In the genomic region with DNA sequence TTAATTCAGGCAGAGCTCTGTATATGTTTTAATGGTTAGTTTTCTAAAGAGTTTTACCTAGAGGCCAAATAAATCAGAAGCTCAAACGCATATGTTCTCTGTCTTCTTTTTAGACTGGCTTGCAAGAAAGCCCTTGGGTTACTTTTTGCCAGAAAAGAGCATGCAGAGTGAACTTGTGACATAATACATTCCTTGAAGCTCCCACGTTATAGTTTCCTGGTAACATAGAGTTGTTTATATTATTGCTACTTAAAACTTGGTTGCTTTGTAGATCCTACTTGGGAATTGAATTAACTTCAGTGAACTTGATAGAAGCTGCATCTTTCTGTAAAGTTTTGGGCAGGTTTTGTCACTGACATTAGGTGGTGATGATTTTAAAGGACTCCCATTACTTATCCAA, we compare ENCODE assay signal across 16 cellular contexts.
DNase-seq lines count a peak whose midpoint lies in the region; ATAC-seq and TF ChIP-seq lines count a peak whose summit lies in the region.
"Had no signal": no experiment of that assay in that cellular context is flagged by ENCODE, and none has a peak within 500 bp of the region (broad histone marks: within the 10 kb centered on the region; RNA-seq: fewer than 3 reads in every experiment).

No MANE protein-coding gene starts in this region.

- peak; percentile 80 for DNase-seq in AG10803 (ENCODE audit: low read depth)
- peak; percentile 59 for DNase-seq in epidermal melanocyte (ENCODE audit: insufficient read length, low spot score)
- peak; percentile 94 for DNase-seq in mesenchymal stem cell
- no peak for DNase-seq in NCI-H1930 (lab: John Stamatoyannopoulos, UW)
- DNase-seq in A172 (ENCODE audit: low spot score) = no peak
- DNase-seq in T1000 (lab: John Stamatoyannopoulos, UW) = no peak
- DNase-seq: activated T-cell treated with anti-CD3 and anti-CD28 coated beads, Interleukin-2, amount 50 U/mL, for 4 hours; H7; immature natural killer cell; NCI-H1694; nucleus accumbens; stimulated activated naive CD8-positive, alpha-beta T cell treated with anti-CD3 and anti-CD28 coated beads, Interleukin-15, Interleukin-2, amounts not matched to agents 100 U/mL and 50 U/mL, for 24 hours had no signal

- no peak overlapping the region for H2BK5ac ChIP-seq in mesenchymal stem cell (ENCODE audit: low read depth, low read length, poor library complexity, severe bottlenecking)

- no peak for ATAC-seq in HG03025 (IDR thresholded peaks at IDR 0.05; ENCODE audit: low FRiP score, unreplicated experiment)
- ATAC-seq: activated T-cell treated with anti-CD3 and anti-CD28 coated beads, Interleukin-2, amount 50 U/mL, for 4 hours; gastroesophageal sphincter; stimulated activated naive CD8-positive, alpha-beta T cell treated with anti-CD3 and anti-CD28 coated beads, Interleukin-15, Interleukin-2, amounts not matched to agents 100 U/mL and 50 U/mL, for 24 hours had no signal

- no peak overlapping the region for H3K18ac ChIP-seq in mesenchymal stem cell (ENCODE audit: low read depth in 1 of 2, low read length in 2 of 2)

- no peak overlapping the region for H3K4me2 ChIP-seq in OCI-LY1 (ENCODE audit: low read length)
- no peak overlapping the region for H3K4me2 ChIP-seq in mesenchymal stem cell (ENCODE audit: low read length, poor library complexity, severe bottlenecking)

- H2BK15ac ChIP-seq in mesenchymal stem cell (ENCODE audit: low read depth, poor library complexity, severe bottlenecking) = no peak overlapping the region

- H3K27ac ChIP-seq in OCI-LY1 (ENCODE audit: low read depth, low read length, poor library complexity, severe bottlenecking) = peak overlapping the region; percentile 23
- H3K27ac ChIP-seq in mesenchymal stem cell (ENCODE audit: low read length, poor library complexity, severe bottlenecking) = peak overlapping the region; percentile 71

- peaks cover 88% of the 10 kb centered on the region for H3K79me2 ChIP-seq in OCI-LY1 (ENCODE audit: insufficient read depth, low read length)

- H3K36me3 ChIP-seq in OCI-LY1 (ENCODE audit: insufficient read depth, low read length) = peaks cover 26% of the 10 kb centered on the region; the same call in 1 of the 2 replicates
- H3K36me3 ChIP-seq in mesenchymal stem cell (ENCODE audit: control insufficient read depth in 1 of 2, insufficient read depth in 2 of 2, low read depth in 1 of 2, low read length in 2 of 2) = peaks cover 8 to 37% of the 10 kb centered on the region in 2 experiments
- H3K36me3 ChIP-seq: gastroesophageal sphincter had no signal

- peaks cover 11% of the 10 kb centered on the region for H3K79me1 ChIP-seq in mesenchymal stem cell (replicated peaks; ENCODE audit: low read length, poor library complexity, severe bottlenecking)

- no peak overlapping the region for H3K14ac ChIP-seq in mesenchymal stem cell (ENCODE audit: low read length in 2 of 2)

- H3K9ac ChIP-seq in OCI-LY1 (ENCODE audit: low read length) = no peak overlapping the region
- H3K9ac ChIP-seq in mesenchymal stem cell (ENCODE audit: low read length) = peak overlapping the region; percentile 60

- no peak overlapping the region for H2AK5ac ChIP-seq in mesenchymal stem cell (ENCODE audit: low read length, severe bottlenecking)

- H3K9me3 ChIP-seq in OCI-LY1 (ENCODE audit: low read length) (no peaks in the 10 kb centered on the region), mesenchymal stem cell (ENCODE audit: control insufficient read depth, low read length) (no peaks in the 10 kb centered on the region)
- H3K9me3 ChIP-seq: gastroesophageal sphincter had no signal

- no peak overlapping the region for H3K4ac ChIP-seq in mesenchymal stem cell (ENCODE audit: low read depth in 1 of 2, low read length in 2 of 2)

- H3K23ac ChIP-seq in mesenchymal stem cell (ENCODE audit: low read length in 2 of 2) = no peak overlapping the region

- H2BK120ac ChIP-seq in mesenchymal stem cell (ENCODE audit: low read depth, low read length) = no peak overlapping the region

- H3F3A ChIP-seq in OCI-LY1 (ENCODE audit: insufficient read depth, low read length) = no peaks in the 10 kb centered on the region

- H3K9me2 ChIP-seq in OCI-LY1 (ENCODE audit: low read depth, low read length) = no peaks in the 10 kb centered on the region

- H3K27me3 ChIP-seq in OCI-LY1 (ENCODE audit: insufficient read depth, low read length) (no peaks in the 10 kb centered on the region), mesenchymal stem cell (ENCODE audit: control insufficient read depth in 1 of 2, insufficient read depth in 1 of 2, low read length in 2 of 2) (no peaks in the 10 kb centered on the region)
- H3K27me3 ChIP-seq: gastroesophageal sphincter had no signal

- no peak overlapping the region for H2BK12ac ChIP-seq in mesenchymal stem cell (ENCODE audit: low read length in 2 of 2)

- WGBS in mesenchymal stem cell = 75% methylated on average over 1 of the region's 2 CpGs

- H2AFZ ChIP-seq in OCI-LY1 (ENCODE audit: low read length) = no peak overlapping the region
- H2AFZ ChIP-seq in mesenchymal stem cell (ENCODE audit: low read depth, low read length) = no peak overlapping the region

- no peak overlapping the region for H4K91ac ChIP-seq in mesenchymal stem cell (ENCODE audit: low read length)

- H3K4me1 ChIP-seq in OCI-LY1 (ENCODE audit: insufficient read depth, low read length, severe bottlenecking) = peaks cover 90% of the 10 kb centered on the region
- peaks cover 9% of the 10 kb centered on the region for H3K4me1 ChIP-seq in mesenchymal stem cell (ENCODE audit: control insufficient read depth, insufficient read depth, low read depth, low read length)

- no peaks in the 10 kb centered on the region for H4K20me1 ChIP-seq in OCI-LY1 (ENCODE audit: insufficient read depth, low read length)

- H4K8ac ChIP-seq in mesenchymal stem cell (ENCODE audit: low read length) = no peak overlapping the region

- no peak overlapping the region for H3K4me3 ChIP-seq in AG10803 (ENCODE audit: low read length)
- no peak overlapping the region for H3K4me3 ChIP-seq in OCI-LY1 (ENCODE audit: low read depth, low read length, poor library complexity, severe bottlenecking)
- H3K4me3 ChIP-seq in mesenchymal stem cell (ENCODE audit: insufficient read depth in 1 of 2, low read depth in 1 of 2, low read length in 2 of 2) = no peak overlapping the region
- H3K4me3 ChIP-seq: gastroesophageal sphincter, skin epidermis had no signal

- TF ChIP-seq CTCF in AG10803 (conservative IDR thresholded peaks at IDR 0.05; ENCODE audit: low read length) (no peak), OCI-LY1 (IDR thresholded peaks at IDR 0.05; ENCODE audit: low read length) (no peak)

Comparison
In these comparisons a context has a peak if more than half of its experiments do, and no peak if none do; other contexts are left out.
1. DNase-seq: peak in AG10803 (single experiment), epidermal melanocyte (single experiment) and mesenchymal stem cell (single experiment); none in NCI-H1930 (0 of 2), A172 (single experiment) and T1000 (single experiment).